ENCODE assay signal across 9 cellular contexts in the genomic region with DNA sequence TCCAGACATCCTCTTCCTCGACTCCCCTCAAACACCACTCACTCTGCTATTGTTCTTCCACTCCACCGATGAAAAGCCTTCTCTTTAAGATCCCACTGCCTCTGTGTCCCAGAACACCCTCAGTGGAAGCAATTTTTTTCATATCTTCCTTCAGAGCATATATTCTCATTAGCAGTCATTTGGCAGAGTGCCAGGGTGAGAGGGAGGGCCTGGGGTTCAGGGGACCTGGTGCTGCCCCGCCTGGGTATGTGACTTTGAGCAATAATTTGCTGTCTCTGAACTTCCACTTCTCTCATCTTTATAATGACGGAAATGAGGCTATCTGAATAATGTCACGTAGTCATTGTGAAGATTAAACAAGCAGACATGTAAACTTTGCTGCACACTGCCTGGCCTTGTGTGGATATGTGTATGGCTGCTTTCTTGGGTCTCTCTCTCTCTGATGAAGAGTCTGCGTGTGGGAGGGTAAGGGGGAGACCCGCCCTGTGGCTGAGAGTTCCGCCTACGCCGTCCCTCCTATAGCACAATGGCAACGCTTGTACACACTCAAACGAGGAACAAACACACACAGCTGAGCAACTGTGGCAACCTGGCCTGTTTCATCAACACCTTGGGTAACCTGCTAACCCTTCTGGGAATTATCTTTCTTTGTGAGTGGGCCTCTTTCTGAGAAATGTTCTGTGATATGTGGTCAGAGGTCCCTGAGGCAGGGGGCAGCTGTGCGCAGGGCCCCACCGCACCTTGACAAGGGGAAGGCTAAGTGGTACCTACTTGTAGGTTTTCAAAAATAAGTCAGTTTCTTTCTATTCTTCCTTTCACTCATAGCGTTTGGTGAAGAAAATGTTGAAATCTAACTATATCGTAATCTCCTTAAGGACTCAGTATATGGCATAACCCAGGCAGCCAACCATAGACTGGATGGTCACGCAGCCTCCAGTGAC.
A peak's percentile ranks its signal among the peaks of the same experiment; 100 is the strongest.
DNase-seq lines count a peak whose midpoint lies in the region; ATAC-seq and TF ChIP-seq lines count a peak whose summit lies in the region.
"Had no signal": no experiment of that assay in that cellular context is flagged by ENCODE, and none has a peak within 500 bp of the region (broad histone marks: within the 10 kb centered on the region; RNA-seq: fewer than 3 reads in every experiment).

No MANE protein-coding gene starts in this region.

- H3K27me3 Mint-ChIP-seq in activated CD4-positive, alpha-beta memory T cell treated with anti-CD3 and anti-CD28 coated beads, Interleukin-2, amount 10 ng/mL, durations not matched to agents 7 days and 5 days = no peaks in the 10 kb centered on the region

- ATAC-seq in HG03039 (IDR thresholded peaks at IDR 0.05; ENCODE audit: unreplicated experiment) = no peak

- peak overlapping the region; percentile 87 for H3K27ac Mint-ChIP-seq in activated CD4-positive, alpha-beta memory T cell treated with anti-CD3 and anti-CD28 coated beads, Interleukin-2, amount 10 ng/mL, durations not matched to agents 7 days and 5 days

- H3K9me3 Mint-ChIP-seq in activated CD4-positive, alpha-beta memory T cell treated with anti-CD3 and anti-CD28 coated beads, Interleukin-2, amount 10 ng/mL, durations not matched to agents 7 days and 5 days = peaks cover 5% of the 10 kb centered on the region

- no peak overlapping the region for H3K4me3 ChIP-seq in NB4 (ENCODE audit: low read depth, low read length)
- H3K4me3 ChIP-seq: lung had no signal

- no peak for TF ChIP-seq CTCF in NB4 (IDR thresholded peaks at IDR 0.05; ENCODE audit: low read depth, low read length)

- H3K4me1 Mint-ChIP-seq in activated CD4-positive, alpha-beta memory T cell treated with anti-CD3 and anti-CD28 coated beads, Interleukin-2, amount 10 ng/mL, durations not matched to agents 7 days and 5 days = peaks cover 51% of the 10 kb centered on the region

- no peak for TF ChIP-seq POLR2A in NB4 (IDR thresholded peaks at IDR 0.05; ENCODE audit: extremely low read depth, insufficient read length)

- DNase-seq in NB4 (ENCODE audit: low read depth) (peak; percentile 46), NCI-H1694 (lab: John Stamatoyannopoulos, UW) (no peak), AML-193 (lab: John Stamatoyannopoulos, UW) (no peak), NCI-H2107 (lab: John Stamatoyannopoulos, UW) (no peak)
- DNase-seq in activated CD4-positive, alpha-beta memory T cell treated with anti-CD3 and anti-CD28 coated beads, Interleukin-2, amount 10 ng/mL, durations not matched to agents 7 days and 5 days = peak; percentile 78
- DNase-seq in central memory CD4-positive, alpha-beta T cell = peak; percentile 77
- DNase-seq in stimulated activated CD4-positive, alpha-beta T cell treated with anti-CD3 and anti-CD28 coated beads, TNF-alpha, amount 100 ng/mL, for 4 hours (ENCODE audit: low read depth in 3 of 3) = peak in 2 of 3 experiments; percentile 38 to 44

- H3K36me3 Mint-ChIP-seq in activated CD4-positive, alpha-beta memory T cell treated with anti-CD3 and anti-CD28 coated beads, Interleukin-2, amount 10 ng/mL, durations not matched to agents 7 days and 5 days (ENCODE audit: low read depth) = peaks cover 6% of the 10 kb centered on the region

- POLR2A ChIA-PET in activated CD4-positive, alpha-beta memory T cell treated with anti-CD3 and anti-CD28 coated beads, Interleukin-2, amount 10 ng/mL, durations not matched to agents 7 days and 5 days (lab: Charles Lee) = interaction anchor here (1.0 to 1.6 kb wide), 2 partner anchors 10 to 14 kb away, joined by 3 to 5 read pairs; no protein-coding TSS in a partner anchor

- H3K4me3 Mint-ChIP-seq in activated CD4-positive, alpha-beta memory T cell treated with anti-CD3 and anti-CD28 coated beads, Interleukin-2, amount 10 ng/mL, durations not matched to agents 7 days and 5 days = peak overlapping the region; percentile 21

- CTCF ChIA-PET in activated CD4-positive, alpha-beta memory T cell treated with anti-CD3 and anti-CD28 coated beads, Interleukin-2, amount 10 ng/mL, durations not matched to agents 7 days and 5 days (lab: Charles Lee) = no interaction called here

Comparison
In these comparisons a context has a peak if more than half of its experiments do, and no peak if none do; other contexts are left out.
1. DNase-seq: peak in NB4 (single experiment), activated CD4-positive, alpha-beta memory T cell treated with anti-CD3 and anti-CD28 coated beads, Interleukin-2, amount 10 ng/mL, durations not matched to agents 7 days and 5 days (single experiment), central memory CD4-positive, alpha-beta T cell (single experiment) and stimulated activated CD4-positive, alpha-beta T cell treated with anti-CD3 and anti-CD28 coated beads, TNF-alpha, amount 100 ng/mL, for 4 hours (2 of 3); none in NCI-H1694 (single experiment), AML-193 (0 of 2) and NCI-H2107 (single experiment).